In genomic region chr7:156429514-156429913, GRCh38 we compare ENCODE assay signal across 32 cellular contexts.
"Had no signal": no experiment of that assay in that cellular context is flagged by ENCODE, and none has a peak within 500 bp of the region (broad histone marks: within the 10 kb centered on the region; RNA-seq: fewer than 3 reads in every experiment).

No MANE protein-coding gene starts in this region.

- H3K27me3 ChIP-seq: Peyer's patch, SJCRH30 had no signal

- H3K4me3 ChIP-seq: Peyer's patch, SJCRH30, SK-N-MC had no signal

- H3K9me3 ChIP-seq: Peyer's patch, SJCRH30 had no signal

- H3K36me3 ChIP-seq: Peyer's patch, SJCRH30 had no signal

- ATAC-seq: PC-3, Right ventricle myocardium inferior, SK-N-SH treated with all-trans-retinoic acid at 6 μM for 48 hours, T-cell had no signal

- DNase-seq: Karpas-422, KG1, NCI-H1048, NCI-H1092 treated with DMSO at 0.1 percent for 48 hours, NCI-H1105 treated with DMSO at 0.1 percent for 48 hours, NCI-H1417, NCI-H1436, NCI-H146, NCI-H1694, NCI-H187, NCI-H1930, NCI-H2029 treated with DMSO at 0.1 percent for 48 hours, NCI-H2081 treated with DMSO at 0.1 percent for 48 hours, NCI-H2107, NCI-H2171, NCI-H2227 treated with DMSO at 0.1 percent for 48 hours, NCI-H345, NCI-H446, NCI-H510A treated with DMSO at 0.1 percent for 48 hours, NCI-H524 treated with DMSO at 0.1 percent for 48 hours, NCI-H82, OCI-M1, PC-3, Peyer's patch, SHP77, SIG-M5, SJCRH30, T-cell had no signal

- H3K4me1 ChIP-seq: Peyer's patch had no signal

- H3K27ac ChIP-seq: Peyer's patch, RWPE1, SJCRH30, SK-N-MC had no signal
